ENCODE assay signal across 7 cellular contexts in the genomic region with DNA sequence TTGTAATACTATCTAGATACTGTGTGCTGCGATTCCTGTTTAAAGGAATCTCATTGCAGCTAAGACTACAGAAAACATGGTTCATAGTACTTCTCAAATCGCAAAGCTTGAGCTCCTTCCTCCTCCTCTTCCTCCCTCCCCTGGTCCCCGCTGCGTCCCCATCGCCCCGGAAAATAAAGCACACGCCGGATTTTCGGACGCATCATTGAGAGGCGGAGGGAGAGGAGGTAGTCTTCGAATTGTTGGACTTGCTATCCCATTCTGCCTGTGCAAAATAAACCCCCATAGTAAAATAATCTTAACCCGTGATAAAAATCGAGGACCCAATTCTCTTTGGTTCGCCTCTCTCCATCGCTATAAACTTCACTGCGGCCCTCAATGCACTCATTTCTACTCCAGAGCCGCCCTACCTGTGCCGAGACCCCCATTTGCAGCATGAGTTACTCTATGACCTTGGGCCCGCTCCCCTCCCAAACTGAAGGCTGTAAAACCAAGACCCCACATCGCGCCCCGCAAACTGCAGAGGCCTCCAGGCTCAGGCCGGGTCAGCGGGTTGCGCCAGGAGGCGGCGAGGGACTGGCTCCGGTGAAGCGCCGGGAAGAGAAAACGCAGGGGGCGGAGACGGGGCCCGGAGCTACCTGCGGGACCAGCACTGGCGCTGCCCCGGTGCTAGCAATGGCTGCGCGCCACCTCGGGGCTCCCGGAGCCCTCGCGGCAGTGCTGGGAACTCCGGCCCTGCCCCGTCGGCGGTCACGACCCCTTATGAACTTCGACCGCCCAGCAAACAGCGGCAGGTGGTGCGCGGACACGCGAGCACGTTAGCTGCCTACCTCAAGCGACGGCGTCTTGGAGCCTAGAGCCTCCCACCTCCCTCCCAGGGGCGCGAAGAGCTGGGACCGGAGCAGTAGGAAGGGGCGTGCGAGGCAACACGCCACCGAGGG. TPM values are rescaled to one million over a fixed set of nuclear protein-coding genes. Genes with fewer than 3 reads are reported as not detected.
DNase-seq lines count a peak whose midpoint lies in the region; ATAC-seq and TF ChIP-seq lines count a peak whose summit lies in the region.

No MANE protein-coding gene starts in this region.

- H3K4me1 ChIP-seq in ES-I3 (ENCODE audit: insufficient read depth, low read length) (no peaks in the 10 kb centered on the region), PC-9 (replicated peaks; ENCODE audit: insufficient read depth) (peaks cover 8% of the 10 kb centered on the region)

- intact Hi-C loops in PC-9 (cut with micrococcal nuclease; ENCODE audit: unreplicated experiment): loop anchor here (10.0 kb wide), 1 partner anchor 405 kb away; no protein-coding TSS in a partner anchor

- 0 out of 2 replicates have a peak, but pooled peaks cover 5% of the 10 kb centered on the region for H4K20me1 ChIP-seq in PC-9 (ENCODE audit: insufficient read depth)

- TF ChIP-seq CTCF in PC-9 (conservative IDR thresholded peaks at IDR 0.05): no peak
- peak; percentile 17 for TF ChIP-seq CTCF in cardiac fibroblast (IDR thresholded peaks at IDR 0.05; ENCODE audit: low read depth, low read length)

- CTCF ChIA-PET in PC-9 (lab: Charles Lee): interaction anchor here (0.8 to 1.4 kb wide), 5 partner anchors 9 to 292 kb away, joined by 3 to 9 read pairs (median 5); no protein-coding TSS in a partner anchor

- peak overlapping the region; percentile 74 for H3K9ac ChIP-seq in ES-I3 (ENCODE audit: low read depth, low read length)

- no peaks in the 10 kb centered on the region for H3K9me2 ChIP-seq in PC-9 (ENCODE audit: insufficient read depth)

- H2AFZ ChIP-seq in PC-9: peak overlapping the region; percentile 99

- H3K4me3 ChIP-seq in PC-9: peak overlapping the region; percentile 85
- H3K4me3 ChIP-seq in cardiac fibroblast (replicated peaks in 1 of 2; ENCODE audit: low read depth in 2 of 2, low read length in 2 of 2): peak overlapping the region; percentile 98 to 100

- H3K27ac ChIP-seq in PC-9: peak overlapping the region; percentile 94

- peaks cover 18% of the 10 kb centered on the region for H3F3A ChIP-seq in PC-9 (ENCODE audit: insufficient read depth, low read depth)

- ATAC-seq in GM19351 (IDR thresholded peaks at IDR 0.05; ENCODE audit: unreplicated experiment) (peak; percentile 37), HG03378 (IDR thresholded peaks at IDR 0.05; ENCODE audit: unreplicated experiment) (peak; percentile 38)

- TSS peak; percentile 45 for BruUV-seq in PC-9 (replicated peaks; lab: Mats Ljungman, UMichigan)

- H3K79me2 ChIP-seq in PC-9 (ENCODE audit: low read depth): peaks cover 48% of the 10 kb centered on the region

- DNase-seq in PC-9 (peak; percentile 45 to 54), cardiac fibroblast (ENCODE audit: low read depth in 2 of 2) (peak; percentile 10 to 18), iris pigment epithelial cell (ENCODE audit: low read depth) (peak; percentile 39)
- peak; percentile 34 to 58 for DNase-seq in stimulated activated CD4-positive, alpha-beta T cell treated with anti-CD3 and anti-CD28 coated beads, Interleukin-2, amount 100 ng/mL, for 24 hours

- POLR2A ChIA-PET in PC-9 (lab: Charles Lee; ENCODE audit: unreplicated experiment): interaction anchor here (0.6 kb wide), 2 partner anchors 160 to 1731 kb away, joined by 4 to 5 read pairs; no protein-coding TSS in a partner anchor

- H3K27me3 ChIP-seq in PC-9 (ENCODE audit: insufficient read depth, low read depth): no peaks in the 10 kb centered on the region

- H3K36me3 ChIP-seq in ES-I3 (ENCODE audit: insufficient read depth, low read length) (no peaks in the 10 kb centered on the region), PC-9 (ENCODE audit: low read depth) (no peaks in the 10 kb centered on the region)

- H3K9me3 ChIP-seq in ES-I3 (ENCODE audit: control insufficient read depth, insufficient read depth, low read length) (no peaks in the 10 kb centered on the region), PC-9 (ENCODE audit: insufficient read depth, low read depth) (no peaks in the 10 kb centered on the region)

- H3K4me2 ChIP-seq in PC-9: peak overlapping the region; percentile 90

RNA-seq across cellular contexts. Expression of gene ESCO1, which starts 0.6 kb away (rescaled TPM):
- total RNA-seq in PC-9 (2021): 10.8 and 11.3 TPM in 2 replicates

RNA-seq across cellular contexts. Expression of gene SNRPD1, which starts 12.3 kb away (rescaled TPM):
- 56.0 and 57.6 TPM in 2 replicates for total RNA-seq in PC-9 (2021)

Comparison
In these comparisons a context has a peak if more than half of its experiments do, and no peak if none do; other contexts are left out.
1. Peak in every context shown above with its lines: DNase-seq, ATAC-seq, H3K4me3 ChIP-seq and H3K27ac ChIP-seq.